In the genomic region with DNA sequence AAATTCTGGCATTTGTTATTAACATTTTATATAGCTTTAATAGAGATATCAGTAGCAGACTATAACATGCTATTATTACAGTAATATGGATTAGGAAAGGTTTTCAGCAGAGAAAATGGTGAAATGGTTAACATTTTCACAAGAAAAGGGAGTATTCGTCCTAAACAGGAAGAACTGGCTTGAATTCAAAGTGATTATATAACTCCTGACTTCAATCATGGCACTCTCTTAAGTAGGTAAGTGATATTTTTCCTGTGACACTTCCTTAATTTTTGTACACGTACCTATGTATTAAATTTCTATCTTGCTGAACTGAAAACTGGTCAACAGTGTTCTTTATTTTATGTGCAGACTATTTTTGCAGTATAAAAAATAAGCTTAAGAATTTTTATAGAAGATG, we compare ENCODE assay signal across 15 cellular contexts.
DNase-seq lines count a peak whose midpoint lies in the region; ATAC-seq and TF ChIP-seq lines count a peak whose summit lies in the region.
"Had no signal": no experiment of that assay in that cellular context is flagged by ENCODE, and none has a peak within 500 bp of the region (broad histone marks: within the 10 kb centered on the region; RNA-seq: fewer than 3 reads in every experiment).

No MANE protein-coding gene starts in this region.

- WGBS in mesodermal cell (ENCODE audit: insufficient coverage in 2 of 2), 2 experiments, result no CpG with 5 or more reads among the region's 2 CpGs

- no peak for TF ChIP-seq CTCF in PC-3 (conservative IDR thresholded peaks at IDR 0.05; ENCODE audit: low read depth, low read length)

- POLR2A ChIA-PET in PC-3 (lab: Charles Lee; ENCODE audit: unreplicated experiment), result no interaction called here

- BruUV-seq in PC-3 (replicated peaks; lab: Mats Ljungman, UMichigan), result no TSS peak

- H3K27ac ChIP-seq in PC-3 (ENCODE audit: low read length) (peak overlapping the region; percentile 84), mesodermal cell (ENCODE audit: low read depth, low read length, severe bottlenecking) (peak overlapping the region; percentile 46), subcutaneous abdominal adipose tissue (ENCODE audit: low read depth, low read length) (peak overlapping the region; percentile 10)
- H3K27ac ChIP-seq: SJCRH30 had no signal

- H3K4me3 ChIP-seq in PC-3 (ENCODE audit: low read length) (no peak overlapping the region), mesodermal cell (ENCODE audit: extremely low read depth, insufficient read depth, low read length, poor library complexity, severe bottlenecking) (no peak overlapping the region), subcutaneous abdominal adipose tissue (ENCODE audit: low read depth in 1 of 5, low read length in 5 of 5) (no peak overlapping the region)
- H3K4me3 ChIP-seq: MG63, SJCRH30 had no signal

- H3K27me3 ChIP-seq in PC-3 (ENCODE audit: low read length), result no peaks in the 10 kb centered on the region
- no peaks in the 10 kb centered on the region for H3K27me3 ChIP-seq in subcutaneous abdominal adipose tissue (ENCODE audit: control insufficient read depth in 5 of 5, insufficient read depth in 4 of 5, low read length in 5 of 5)
- H3K27me3 ChIP-seq: MG63, SJCRH30 had no signal

- H3K4me1 ChIP-seq in PC-3 (ENCODE audit: insufficient read depth, low read length) (peaks cover 30% of the 10 kb centered on the region), mesodermal cell (ENCODE audit: control insufficient read depth, insufficient read depth, low read length, poor library complexity, severe bottlenecking) (peaks cover 21% of the 10 kb centered on the region), subcutaneous abdominal adipose tissue (ENCODE audit: control insufficient read depth in 5 of 5, insufficient read depth in 5 of 5, low read length in 5 of 5) (peaks cover 0 to 20% (median 11%) of the 10 kb centered on the region in 5 donors)
- H3K4me1 ChIP-seq: SJCRH30 had no signal

- H3K9me2 ChIP-seq in PC-3 (replicated peaks; ENCODE audit: low read length), result no peaks in the 10 kb centered on the region

- peaks cover 3% of the 10 kb centered on the region for H3F3A ChIP-seq in PC-3 (ENCODE audit: low read length, unreplicated experiment)

- no peaks in the 10 kb centered on the region for H4K20me1 ChIP-seq in PC-3 (ENCODE audit: low read length)

- H2AFZ ChIP-seq in PC-3 (ENCODE audit: low read length), result no peak overlapping the region; the same call in 1 of the 2 replicates

- H3K9ac ChIP-seq in PC-3 (ENCODE audit: low read length) (no peak overlapping the region; the same call in 1 of the 2 replicates), subcutaneous abdominal adipose tissue (ENCODE audit: low read length in 5 of 5) (no peak overlapping the region)

- CTCF ChIA-PET in PC-3 (lab: Charles Lee), result no interaction called here

- DNase-seq in PC-3 (no peak), cerebellar cortex (ENCODE audit: low spot score) (peak; percentile 64)
- no peak for DNase-seq in activated effector memory CD4-positive, alpha-beta T cell treated with anti-CD3 and anti-CD28 coated beads, Interleukin-2, amount 50 U/mL, for 16 hours
- DNase-seq: CD8-positive, alpha-beta T cell; H7; NCI-H1105; NCI-H187 treated with DMSO at 0.1 percent for 48 hours; NCI-H510A treated with DMSO at 0.1 percent for 48 hours; RPMI8226; SJCRH30 had no signal

- H3K9me3 ChIP-seq in PC-3 (ENCODE audit: low read length) (no peaks in the 10 kb centered on the region), mesodermal cell (ENCODE audit: control insufficient read depth, low read length) (no peaks in the 10 kb centered on the region), subcutaneous abdominal adipose tissue (ENCODE audit: control insufficient read depth in 5 of 5, low read length in 5 of 5) (no peaks in the 10 kb centered on the region)
- H3K9me3 ChIP-seq: MG63, SJCRH30 had no signal

- no peaks in the 10 kb centered on the region for H3K79me2 ChIP-seq in PC-3 (ENCODE audit: low read length)

- 0 out of 2 replicates have a peak overlapping the region, but pooled peaks have one; percentile 60 for H3K4me2 ChIP-seq in PC-3 (ENCODE audit: low read length)

- intact Hi-C loops in PC-3 (cut with micrococcal nuclease), result no loop called here

- no peaks in the 10 kb centered on the region for H3K36me3 ChIP-seq in PC-3 (ENCODE audit: low read depth, low read length)
- no peaks in the 10 kb centered on the region for H3K36me3 ChIP-seq in mesodermal cell (ENCODE audit: control insufficient read depth, insufficient read depth, low read length)
- H3K36me3 ChIP-seq in subcutaneous abdominal adipose tissue (ENCODE audit: control insufficient read depth in 5 of 5, insufficient read depth in 5 of 5, low read length in 5 of 5), result peaks cover 0 to 3% (median 0%) of the 10 kb centered on the region in 5 donors
- H3K36me3 ChIP-seq: MG63 had no signal

- ATAC-seq in PC-3, result no peak
- no peak for ATAC-seq in HG03460 (IDR thresholded peaks at IDR 0.05; ENCODE audit: unreplicated experiment)
- ATAC-seq in GM19035 (IDR thresholded peaks at IDR 0.05; ENCODE audit: unreplicated experiment), result no peak
- ATAC-seq: CD8-positive, alpha-beta T cell had no signal

Comparison
In these comparisons a context has a peak if more than half of its experiments do, and no peak if none do; other contexts are left out.
1. H3K27ac ChIP-seq: peak in every context shown above with its lines; median percentile 84 in PC-3; 46 in mesodermal cell; 10 in subcutaneous abdominal adipose tissue.